ENCODE assay signal across 13 cellular contexts in genomic region chr12:9341260-9341585, GRCh38.
A peak's percentile ranks its signal among the peaks of the same experiment; 100 is the strongest.
DNase-seq lines count a peak whose midpoint lies in the region; ATAC-seq and TF ChIP-seq lines count a peak whose summit lies in the region.
"Had no signal": no experiment of that assay in that cellular context is flagged by ENCODE, and none has a peak within 500 bp of the region (broad histone marks: within the 10 kb centered on the region; RNA-seq: fewer than 3 reads in every experiment).

No MANE protein-coding gene starts in this region.

- no peaks in the 10 kb centered on the region for H3K9me3 ChIP-seq in CD8-positive, alpha-beta T cell (ENCODE audit: low read length)
- no peaks in the 10 kb centered on the region for H3K9me3 ChIP-seq in aorta (ENCODE audit: control insufficient read depth, low read length)

- H3K36me3 ChIP-seq in CD8-positive, alpha-beta T cell (ENCODE audit: insufficient read depth, low read length): no peaks in the 10 kb centered on the region
- no peaks in the 10 kb centered on the region for H3K36me3 ChIP-seq in aorta (ENCODE audit: control insufficient read depth in 1 of 2, insufficient read depth in 2 of 2, low read length in 1 of 2)

- H3K4me3 Mint-ChIP-seq in activated CD4-positive, alpha-beta T cell treated with anti-CD3 and anti-CD28 coated beads, Interleukin-2, amount 10 ng/mL, durations not matched to agents 7 days and 5 days: no peak overlapping the region
- H3K4me3 Mint-ChIP-seq in CD8-positive, alpha-beta T cell: no peak overlapping the region
- H3K4me3 Mint-ChIP-seq in activated T-helper 2 cell treated with anti-CD3 and anti-CD28 coated beads, Interferon-gamma antibody, Interleukin-2, Interleukin-4, amounts not matched to agents 10 μg/mL and 5 μg/mL and 100 μg/mL, durations not matched to agents 14 hours and 24 hours and 36 hours (ENCODE audit: low read depth): no peak overlapping the region
- H3K4me3 Mint-ChIP-seq in natural killer cell treated with Interleukin-12 subunit alpha and Interleukin-12 subunit beta and Interleukin-15 and Interleukin-18, amount 100 ng/mL, for 72 hours: peak overlapping the region; percentile 36
- H3K4me3 Mint-ChIP-seq in nephron progenitor cell: no peak overlapping the region

- peak overlapping the region; percentile 77 for H3K27ac Mint-ChIP-seq in activated CD4-positive, alpha-beta T cell treated with anti-CD3 and anti-CD28 coated beads, Interleukin-2, amount 10 ng/mL, durations not matched to agents 7 days and 5 days
- H3K27ac Mint-ChIP-seq in CD8-positive, alpha-beta T cell: peak overlapping the region; percentile 37
- H3K27ac Mint-ChIP-seq in activated T-helper 2 cell treated with anti-CD3 and anti-CD28 coated beads, Interferon-gamma antibody, Interleukin-2, Interleukin-4, amounts not matched to agents 10 μg/mL and 5 μg/mL and 100 μg/mL, durations not matched to agents 14 hours and 24 hours and 36 hours: peak overlapping the region; percentile 15
- H3K27ac Mint-ChIP-seq in natural killer cell treated with Interleukin-12 subunit alpha and Interleukin-12 subunit beta and Interleukin-15 and Interleukin-18, amount 100 ng/mL, for 72 hours: peak overlapping the region; percentile 3 to 17
- H3K27ac Mint-ChIP-seq in nephron progenitor cell: no peak overlapping the region

- intact Hi-C loops in CD8-positive, alpha-beta T cell (cut with DNase I, micrococcal nuclease): no loop called here
- intact Hi-C loops in activated T-helper 2 cell treated with anti-CD3 and anti-CD28 coated beads, Interferon-gamma antibody, Interleukin-2, Interleukin-4, amounts not matched to agents 10 μg/mL and 5 μg/mL and 100 μg/mL, durations not matched to agents 14 hours and 24 hours and 36 hours (cut with micrococcal nuclease): loop anchor here (2.0 kb wide), 1 partner anchor 24 kb away; no protein-coding TSS in a partner anchor
- intact Hi-C loops in aorta (cut with DNase I): no loop called here

- ATAC-seq in CD8-positive, alpha-beta T cell: peak; percentile 65
- ATAC-seq in natural killer cell treated with Interleukin-12 subunit alpha and Interleukin-12 subunit beta and Interleukin-15 and Interleukin-18, amount 100 ng/mL, for 72 hours: peak; percentile 61 to 73
- no peak for ATAC-seq in aorta (ENCODE audit: low FRiP score)

- peaks cover 34% of the 10 kb centered on the region for H3K4me1 ChIP-seq in CD8-positive, alpha-beta T cell (ENCODE audit: insufficient read depth, low read length)
- H3K4me1 ChIP-seq in aorta (ENCODE audit: control insufficient read depth in 1 of 2, insufficient read depth in 2 of 2, low read length in 2 of 2): no peaks in the 10 kb centered on the region

- H3K36me3 Mint-ChIP-seq in activated CD4-positive, alpha-beta T cell treated with anti-CD3 and anti-CD28 coated beads, Interleukin-2, amount 10 ng/mL, durations not matched to agents 7 days and 5 days (ENCODE audit: low read depth): peaks cover 8% of the 10 kb centered on the region
- H3K36me3 Mint-ChIP-seq in CD8-positive, alpha-beta T cell: peaks cover 3% of the 10 kb centered on the region
- no peaks in the 10 kb centered on the region for H3K36me3 Mint-ChIP-seq in activated T-helper 2 cell treated with anti-CD3 and anti-CD28 coated beads, Interferon-gamma antibody, Interleukin-2, Interleukin-4, amounts not matched to agents 10 μg/mL and 5 μg/mL and 100 μg/mL, durations not matched to agents 14 hours and 24 hours and 36 hours (ENCODE audit: low read depth)
- H3K36me3 Mint-ChIP-seq in natural killer cell treated with Interleukin-12 subunit alpha and Interleukin-12 subunit beta and Interleukin-15 and Interleukin-18, amount 100 ng/mL, for 72 hours: peaks cover 3% of the 10 kb centered on the region
- H3K36me3 Mint-ChIP-seq in nephron progenitor cell (ENCODE audit: low read depth): peaks cover 26% of the 10 kb centered on the region

- DNase-seq in activated CD4-positive, alpha-beta T cell treated with anti-CD3 and anti-CD28 coated beads, Interleukin-2, amount 10 ng/mL, durations not matched to agents 7 days and 5 days: peak; percentile 29
- DNase-seq in activated CD4-positive, alpha-beta T cell treated with anti-CD3 and anti-CD28 coated beads, Interleukin-2, amount 50 U/mL, for 4 hours: no peak
- DNase-seq in CD8-positive, alpha-beta T cell: no peak
- DNase-seq in activated T-helper 2 cell treated with anti-CD3 and anti-CD28 coated beads, Interferon-gamma antibody, Interleukin-2, Interleukin-4, amounts not matched to agents 10 μg/mL and 5 μg/mL and 100 μg/mL, durations not matched to agents 14 hours and 24 hours and 36 hours (ENCODE audit: low spot score): no peak
- no peak for DNase-seq in natural killer cell treated with Interleukin-12 subunit alpha and Interleukin-12 subunit beta and Interleukin-15 and Interleukin-18, amount 100 ng/mL, for 72 hours (ENCODE audit: low spot score)
- DNase-seq in DMS53 (lab: John Stamatoyannopoulos, UW): no peak
- DNase-seq in aorta: no peak
- no peak for DNase-seq in nephron progenitor cell
- DNase-seq: C1 segment of cervical spinal cord, Karpas-422, NCI-H1417, NCI-H2081, NCI-H510A treated with DMSO at 0.1 percent for 48 hours had no signal

- H3K27ac ChIP-seq in CD8-positive, alpha-beta T cell (ENCODE audit: low read depth, low read length): no peak overlapping the region
- no peak overlapping the region for H3K27ac ChIP-seq in aorta (ENCODE audit: low read depth in 1 of 2, low read length in 2 of 2)

- H3K27me3 Mint-ChIP-seq in activated CD4-positive, alpha-beta T cell treated with anti-CD3 and anti-CD28 coated beads, Interleukin-2, amount 10 ng/mL, durations not matched to agents 7 days and 5 days: peaks cover 2% of the 10 kb centered on the region
- H3K27me3 Mint-ChIP-seq in CD8-positive, alpha-beta T cell (ENCODE audit: low read depth): no peaks in the 10 kb centered on the region
- peaks cover 2% of the 10 kb centered on the region for H3K27me3 Mint-ChIP-seq in activated T-helper 2 cell treated with anti-CD3 and anti-CD28 coated beads, Interferon-gamma antibody, Interleukin-2, Interleukin-4, amounts not matched to agents 10 μg/mL and 5 μg/mL and 100 μg/mL, durations not matched to agents 14 hours and 24 hours and 36 hours (ENCODE audit: low read depth)
- no peaks in the 10 kb centered on the region for H3K27me3 Mint-ChIP-seq in natural killer cell treated with Interleukin-12 subunit alpha and Interleukin-12 subunit beta and Interleukin-15 and Interleukin-18, amount 100 ng/mL, for 72 hours
- no peaks in the 10 kb centered on the region for H3K27me3 Mint-ChIP-seq in nephron progenitor cell (ENCODE audit: low read depth, poor library complexity)

- POLR2A ChIA-PET in activated CD4-positive, alpha-beta T cell treated with anti-CD3 and anti-CD28 coated beads, Interleukin-2, amount 10 ng/mL, durations not matched to agents 7 days and 5 days (lab: Charles Lee): no interaction called here
- POLR2A ChIA-PET in CD8-positive, alpha-beta T cell (lab: Charles Lee): no interaction called here

- 86% methylated on average over 2 of the region's 2 CpGs for WGBS in aorta, 2 donors

- peaks cover 11% of the 10 kb centered on the region for H3K9me3 Mint-ChIP-seq in activated CD4-positive, alpha-beta T cell treated with anti-CD3 and anti-CD28 coated beads, Interleukin-2, amount 10 ng/mL, durations not matched to agents 7 days and 5 days
- H3K9me3 Mint-ChIP-seq in CD8-positive, alpha-beta T cell: peaks cover 3% of the 10 kb centered on the region
- H3K9me3 Mint-ChIP-seq in activated T-helper 2 cell treated with anti-CD3 and anti-CD28 coated beads, Interferon-gamma antibody, Interleukin-2, Interleukin-4, amounts not matched to agents 10 μg/mL and 5 μg/mL and 100 μg/mL, durations not matched to agents 14 hours and 24 hours and 36 hours: peaks cover 12% of the 10 kb centered on the region
- H3K9me3 Mint-ChIP-seq in natural killer cell treated with Interleukin-12 subunit alpha and Interleukin-12 subunit beta and Interleukin-15 and Interleukin-18, amount 100 ng/mL, for 72 hours: peaks cover 3% of the 10 kb centered on the region
- H3K9me3 Mint-ChIP-seq in nephron progenitor cell: peaks cover 14% of the 10 kb centered on the region

- no peak for TF ChIP-seq CTCF in CD8-positive, alpha-beta T cell (IDR thresholded peaks at IDR 0.05)
- no peak for TF ChIP-seq CTCF in nephron progenitor cell (IDR thresholded peaks at IDR 0.05)

- no peak overlapping the region for H3K4me3 ChIP-seq in CD8-positive, alpha-beta T cell (ENCODE audit: low read depth, low read length)
- H3K4me3 ChIP-seq in aorta (ENCODE audit: low read length in 2 of 2): no peak overlapping the region

- H3K27me3 ChIP-seq in CD8-positive, alpha-beta T cell (ENCODE audit: insufficient read depth, low read length): no peaks in the 10 kb centered on the region
- peaks cover 0 to 3% of the 10 kb centered on the region in 2 donors for H3K27me3 ChIP-seq in aorta (ENCODE audit: control insufficient read depth in 1 of 2, insufficient read depth in 2 of 2, low read length in 1 of 2)

- peaks cover 26% of the 10 kb centered on the region for H3K4me1 Mint-ChIP-seq in activated CD4-positive, alpha-beta T cell treated with anti-CD3 and anti-CD28 coated beads, Interleukin-2, amount 10 ng/mL, durations not matched to agents 7 days and 5 days
- H3K4me1 Mint-ChIP-seq in CD8-positive, alpha-beta T cell (ENCODE audit: low read depth): peaks cover 38% of the 10 kb centered on the region
- peaks cover 19% of the 10 kb centered on the region for H3K4me1 Mint-ChIP-seq in activated T-helper 2 cell treated with anti-CD3 and anti-CD28 coated beads, Interferon-gamma antibody, Interleukin-2, Interleukin-4, amounts not matched to agents 10 μg/mL and 5 μg/mL and 100 μg/mL, durations not matched to agents 14 hours and 24 hours and 36 hours (ENCODE audit: low read depth)
- H3K4me1 Mint-ChIP-seq in natural killer cell treated with Interleukin-12 subunit alpha and Interleukin-12 subunit beta and Interleukin-15 and Interleukin-18, amount 100 ng/mL, for 72 hours (ENCODE audit: low read depth in 2 of 2): peaks cover 37 to 41% of the 10 kb centered on the region in 2 donors
- peaks cover 61% of the 10 kb centered on the region for H3K4me1 Mint-ChIP-seq in nephron progenitor cell

- CTCF ChIA-PET in activated CD4-positive, alpha-beta T cell treated with anti-CD3 and anti-CD28 coated beads, Interleukin-2, amount 10 ng/mL, durations not matched to agents 7 days and 5 days (lab: Charles Lee): interaction anchor here (1.6 to 2.9 kb wide), 3 partner anchors 11 to 25 kb away, joined by 5 to 20 read pairs (median 9); no protein-coding TSS in a partner anchor
- CTCF ChIA-PET in CD8-positive, alpha-beta T cell (lab: Charles Lee): interaction anchor here (0.9 to 1.6 kb wide), 4 partner anchors 10 to 797 kb away, joined by 3 to 9 read pairs (median 3); no protein-coding TSS in a partner anchor
